Comparison of ENCODE assay signal across 16 cellular contexts in genomic region chr11:8757533-8757932, GRCh38.
DNase-seq lines count a peak whose midpoint lies in the region; ATAC-seq and TF ChIP-seq lines count a peak whose summit lies in the region.
"Had no signal": no experiment of that assay in that cellular context is flagged by ENCODE, and none has a peak within 500 bp of the region (broad histone marks: within the 10 kb centered on the region; RNA-seq: fewer than 3 reads in every experiment).

No MANE protein-coding gene starts in this region.

- H3K4me3 Mint-ChIP-seq in neural progenitor cell, result no peak overlapping the region
- H3K4me3 Mint-ChIP-seq: CD8-positive, alpha-beta T cell had no signal

- H3K4me1 Mint-ChIP-seq in neural progenitor cell, result peaks cover 9% of the 10 kb centered on the region

- TF ChIP-seq POLR2A in vagina (IDR thresholded peaks at IDR 0.05), result no peak

- no peaks in the 10 kb centered on the region for H3F3A ChIP-seq in neural progenitor cell (ENCODE audit: low read depth)

- peaks cover 7% of the 10 kb centered on the region for H3K79me2 ChIP-seq in neural progenitor cell (ENCODE audit: low read depth)

- TF ChIP-seq CTCF in cardiac muscle cell (IDR thresholded peaks at IDR 0.05; ENCODE audit: low read depth, low read length), result no peak
- no peak for TF ChIP-seq CTCF in heart right ventricle (IDR thresholded peaks at IDR 0.05)
- no peak for TF ChIP-seq CTCF in neural progenitor cell (IDR thresholded peaks at IDR 0.05)
- no peak for TF ChIP-seq CTCF in vagina (IDR thresholded peaks at IDR 0.05)
- TF ChIP-seq CTCF in GM10266 (IDR thresholded peaks at IDR 0.05; ENCODE audit: control insufficient read depth, insufficient read depth, low read depth, missing control alignments), result no peak

- DNase-seq in cardiac muscle cell (ENCODE audit: low read depth in 1 of 2, low spot score in 1 of 2) (no peak), Right ventricle myocardium superior (no peak), heart right ventricle (no peak), neural progenitor cell (ENCODE audit: low spot score) (no peak), vagina (ENCODE audit: extremely low spot score in 2 of 2) (no peak), GM10266 (ENCODE audit: extremely low spot score) (no peak)
- no peak for DNase-seq in stimulated activated CD4-positive, alpha-beta T cell treated with anti-CD3 and anti-CD28 coated beads, Interleukin-15, amount 100 ng/mL, for 24 hours
- DNase-seq: activated CD4-positive, alpha-beta T cell treated with anti-CD3 and anti-CD28 coated beads, Interleukin-2, amount 50 U/mL, for 48 hours; activated T-cell treated with anti-CD3 and anti-CD28 coated beads, Interleukin-2, amount 50 U/mL, for 48 hours; CD8-positive, alpha-beta T cell; glutamatergic neuron; MM.1S; NCI-H1930; NCI-H510A had no signal

- peak overlapping the region; percentile 9 for H3K27ac Mint-ChIP-seq in neural progenitor cell
- H3K27ac Mint-ChIP-seq: CD8-positive, alpha-beta T cell had no signal

- no peak overlapping the region for H3K4me2 ChIP-seq in neural progenitor cell

- 53 to 59% methylated on average over 2 of the region's 2 CpGs for WGBS in heart right ventricle, 2 donors

- no peak overlapping the region for H2AFZ ChIP-seq in neural progenitor cell (replicated peaks)

- H3K27me3 ChIP-seq in cardiac muscle cell, result no peaks in the 10 kb centered on the region
- H3K27me3 ChIP-seq in heart right ventricle, result no peaks in the 10 kb centered on the region
- H3K27me3 ChIP-seq in neural progenitor cell, result no peaks in the 10 kb centered on the region
- H3K27me3 ChIP-seq in vagina, result no peaks in the 10 kb centered on the region

- intact Hi-C loops in Right ventricle myocardium superior (cut with DNase I) (no loop called here), heart right ventricle (cut with DNase I) (loop anchor here in 1 of 10 donors (5.0 kb wide), 1 partner anchor 50 kb away; no protein-coding TSS in a partner anchor), vagina (cut with DNase I) (no loop called here)

- no peak overlapping the region for H3K9ac ChIP-seq in neural progenitor cell

- no peaks in the 10 kb centered on the region for H3K4me1 ChIP-seq in cardiac muscle cell (ENCODE audit: low read depth)
- peaks cover 22 to 77% (median 64%) of the 10 kb centered on the region in 9 donors for H3K4me1 ChIP-seq in heart right ventricle
- peaks cover 4% of the 10 kb centered on the region for H3K4me1 ChIP-seq in neural progenitor cell
- peaks cover 56% of the 10 kb centered on the region for H3K4me1 ChIP-seq in vagina

- peaks cover 8% of the 10 kb centered on the region for H3K36me3 Mint-ChIP-seq in neural progenitor cell
- H3K36me3 Mint-ChIP-seq: CD8-positive, alpha-beta T cell had no signal

- peaks cover 2% of the 10 kb centered on the region for H3K27me3 Mint-ChIP-seq in neural progenitor cell (ENCODE audit: insufficient read depth, low read depth)

- H3K9me3 Mint-ChIP-seq in neural progenitor cell, result peaks cover 4% of the 10 kb centered on the region
- H3K9me3 Mint-ChIP-seq: CD8-positive, alpha-beta T cell had no signal

- ATAC-seq in Right ventricle myocardium superior (ENCODE audit: poor library complexity), result no peak
- no peak for ATAC-seq in heart right ventricle
- ATAC-seq in HG02981 (IDR thresholded peaks at IDR 0.05; ENCODE audit: unreplicated experiment), result no peak
- ATAC-seq: CD8-positive, alpha-beta T cell had no signal

- H3K36me3 ChIP-seq in cardiac muscle cell (no peaks in the 10 kb centered on the region), heart right ventricle (peaks cover 0 to 13% (median 0%) of the 10 kb centered on the region in 9 donors), neural progenitor cell (no peaks in the 10 kb centered on the region), vagina (no peaks in the 10 kb centered on the region)
- H3K36me3 ChIP-seq: thoracic aorta had no signal

- peak overlapping the region; percentile 32 for H3K27ac ChIP-seq in cardiac muscle cell
- peak overlapping the region in 9 of 10 donors; percentile 7 to 77 (median 66) for H3K27ac ChIP-seq in heart right ventricle
- H3K27ac ChIP-seq in neural progenitor cell, result no peak overlapping the region
- peak overlapping the region; percentile 38 for H3K27ac ChIP-seq in vagina

- H4K20me1 ChIP-seq in neural progenitor cell (ENCODE audit: low read depth), result peaks cover 9% of the 10 kb centered on the region

- H3K4me3 ChIP-seq in cardiac muscle cell (no peak overlapping the region), heart right ventricle (no peak overlapping the region), neural progenitor cell (no peak overlapping the region), vagina (no peak overlapping the region)
- H3K4me3 ChIP-seq: thoracic aorta had no signal

- H3K9me3 ChIP-seq in cardiac muscle cell (ENCODE audit: low read depth), result no peaks in the 10 kb centered on the region
- peaks cover 0 to 18% (median 8%) of the 10 kb centered on the region in 11 donors for H3K9me3 ChIP-seq in heart right ventricle
- H3K9me3 ChIP-seq in neural progenitor cell (ENCODE audit: low read depth), result no peaks in the 10 kb centered on the region
- no peaks in the 10 kb centered on the region for H3K9me3 ChIP-seq in vagina
- H3K9me3 ChIP-seq: thoracic aorta had no signal
